Comparison of ENCODE assay signal across 12 cellular contexts in the genomic region with DNA sequence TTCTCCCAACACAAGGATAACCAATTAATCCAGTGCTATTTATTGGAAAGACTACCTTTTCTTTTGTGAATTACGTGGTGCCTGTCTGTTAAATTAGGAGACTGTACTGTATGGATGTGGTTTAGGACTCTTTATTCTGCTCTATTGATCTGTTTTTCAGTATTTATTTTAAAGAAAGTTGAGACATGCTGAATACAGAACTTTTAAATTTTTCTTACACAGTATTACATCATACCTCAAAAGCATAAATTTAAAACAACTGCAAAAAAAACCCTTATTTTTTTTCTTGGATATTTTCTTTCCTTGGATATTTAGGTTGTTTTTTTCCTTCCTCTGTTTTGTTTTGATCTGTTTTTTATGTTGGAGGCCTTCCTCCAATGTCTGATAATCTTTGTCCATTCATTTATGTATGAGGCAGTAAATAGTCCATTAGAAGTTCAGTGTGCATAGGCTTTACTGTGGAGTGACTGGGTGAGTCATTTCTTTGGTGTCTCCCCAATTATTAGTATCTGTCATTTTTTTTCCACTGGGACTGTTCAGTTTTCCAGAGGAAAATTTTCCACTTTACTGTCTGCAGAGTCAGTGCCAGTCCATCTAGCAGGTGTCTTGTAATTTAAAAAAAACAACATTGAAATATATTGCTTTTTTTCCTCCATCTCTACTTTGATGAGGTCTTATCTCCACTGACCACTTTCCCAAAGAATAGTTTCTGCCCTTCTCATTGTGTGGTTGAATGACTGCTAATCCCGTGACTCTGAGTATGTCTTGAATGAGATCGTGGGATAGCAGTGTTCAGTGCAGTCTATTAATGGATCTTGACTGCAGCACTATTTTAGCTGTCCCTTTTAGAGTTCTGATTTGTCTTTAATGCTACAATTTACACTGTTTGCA. TPM values are rescaled to one million over a fixed set of nuclear protein-coding genes. Genes with fewer than 3 reads are reported as not detected.
DNase-seq lines count a peak whose midpoint lies in the region; ATAC-seq, FAIRE-seq and TF ChIP-seq lines count a peak whose summit lies in the region.
"Had no signal": no experiment of that assay in that cellular context is flagged by ENCODE, and none has a peak within 500 bp of the region (broad histone marks: within the 10 kb centered on the region; RNA-seq: fewer than 3 reads in every experiment).

No MANE protein-coding gene starts in this region.

- DNase-seq in GM03348 (ENCODE audit: low spot score): peak; percentile 56
- peak; percentile 79 for DNase-seq in astrocyte (ENCODE audit: low read depth)
- no peak for DNase-seq in Right ventricle myocardium superior
- DNase-seq in pulmonary artery endothelial cell (ENCODE audit: low read depth, low spot score): peak; percentile 43
- no peak for DNase-seq in activated T-cell treated with anti-CD3 and anti-CD28 coated beads, Interleukin-2, amount 50 U/mL, for 48 hours
- DNase-seq in NCI-H524 (lab: John Stamatoyannopoulos, UW): no peak
- DNase-seq: activated T-cell treated with anti-CD3 and anti-CD28 coated beads, Interleukin-2, amount 50 U/mL, for 24 hours; kidney; MG63 had no signal

- H3K9me3 ChIP-seq in astrocyte (ENCODE audit: insufficient read depth, low read depth, low read length): no peaks in the 10 kb centered on the region
- H3K9me3 ChIP-seq: MG63 had no signal

- H3K27me3 ChIP-seq in astrocyte (ENCODE audit: insufficient read depth, low read length): no peaks in the 10 kb centered on the region
- H3K27me3 ChIP-seq: MG63 had no signal

- FAIRE-seq in astrocyte (lab: Jason Lieb, UNC): no peak
- FAIRE-seq: kidney, TTC549 had no signal

- H3K4me1 Mint-ChIP-seq in astrocyte (ENCODE audit: low read depth, unreplicated experiment): peaks cover 30% of the 10 kb centered on the region

- intact Hi-C loops in Right ventricle myocardium superior (cut with DNase I): no loop called here

- peak overlapping the region; percentile 98 for H3K27ac Mint-ChIP-seq in astrocyte (ENCODE audit: unreplicated experiment)
- H3K27ac Mint-ChIP-seq: activated T-cell treated with anti-CD3 and anti-CD28 coated beads, Interleukin-2, amount 50 U/mL, for 24 hours had no signal

- H3K4me1 ChIP-seq in astrocyte (ENCODE audit: insufficient read depth, low read length): no peaks in the 10 kb centered on the region

- peak overlapping the region; percentile 37 for H3K27ac ChIP-seq in astrocyte (ENCODE audit: low read depth, low read length)

- H3K4me2 ChIP-seq in astrocyte (ENCODE audit: low read length): peak overlapping the region; percentile 25

- H4K20me1 ChIP-seq in astrocyte (ENCODE audit: insufficient read depth, low read length): no peaks in the 10 kb centered on the region

- no peak overlapping the region for H3K4me3 ChIP-seq in astrocyte (ENCODE audit: insufficient read depth, low read depth, low read length)
- H3K4me3 ChIP-seq: MG63 had no signal

- H3K9me3 Mint-ChIP-seq in astrocyte (ENCODE audit: unreplicated experiment): peaks cover 1% of the 10 kb centered on the region

- H3K36me3 ChIP-seq in astrocyte (ENCODE audit: insufficient read depth, low read length): no peaks in the 10 kb centered on the region
- H3K36me3 ChIP-seq: MG63 had no signal

- no peaks in the 10 kb centered on the region for H3K79me2 ChIP-seq in astrocyte (ENCODE audit: insufficient read depth, low read length)

- ATAC-seq in Right ventricle myocardium superior (ENCODE audit: poor library complexity) (peak; percentile 85), GM21390 (IDR thresholded peaks at IDR 0.05; ENCODE audit: unreplicated experiment) (no peak), GM21619 (IDR thresholded peaks at IDR 0.05; ENCODE audit: unreplicated experiment) (no peak)

- no peak overlapping the region for H2AFZ ChIP-seq in astrocyte (ENCODE audit: low read depth, low read length)

- peak overlapping the region; percentile 31 for H3K4me3 Mint-ChIP-seq in astrocyte (ENCODE audit: unreplicated experiment)
- H3K4me3 Mint-ChIP-seq: activated T-cell treated with anti-CD3 and anti-CD28 coated beads, Interleukin-2, amount 50 U/mL, for 24 hours had no signal

- peaks cover 4% of the 10 kb centered on the region for H3K36me3 Mint-ChIP-seq in astrocyte (ENCODE audit: low read depth, unreplicated experiment)

- H3K9ac ChIP-seq in astrocyte (ENCODE audit: low read length): peak overlapping the region; percentile 32

- H3K27me3 Mint-ChIP-seq in astrocyte (ENCODE audit: low read depth, unreplicated experiment): no peaks in the 10 kb centered on the region
- H3K27me3 Mint-ChIP-seq: activated T-cell treated with anti-CD3 and anti-CD28 coated beads, Interleukin-2, amount 50 U/mL, for 24 hours had no signal

- TF ChIP-seq CTCF in astrocyte (IDR thresholded peaks at IDR 0.05; ENCODE audit: insufficient read depth, low read depth, low read length): no peak

RNA-seq across cellular contexts. Expression of gene CYSTM1, which starts 15.2 kb away (rescaled TPM):
- total RNA-seq in astrocyte: 35.2 and 46.3 TPM in 2 replicates
- total RNA-seq in Right ventricle myocardium superior: 58.3 TPM
- total RNA-seq in pulmonary artery endothelial cell: 10.5 and 19.7 TPM in 2 replicates

Comparison
In these comparisons a context has a peak if more than half of its experiments do, and no peak if none do; other contexts are left out.
1. DNase-seq: peak in GM03348 (single experiment), astrocyte (single experiment) and pulmonary artery endothelial cell (single experiment); none in Right ventricle myocardium superior (single experiment), activated T-cell treated with anti-CD3 and anti-CD28 coated beads, Interleukin-2, amount 50 U/mL, for 48 hours (0 of 2) and NCI-H524 (0 of 2).